2 cellular contexts compared by ENCODE assay signal in genomic region chr2:234686088-234686890, GRCh38.
A peak's percentile ranks its signal among the peaks of the same experiment; 100 is the strongest.
TF ChIP-seq lines count a peak whose summit lies in the region.

No MANE protein-coding gene starts in this region.

TF ChIP-seq in GM23338, 12 proteins besides CTCF, POLR2A, EP300 and RAD21 (continued from another document):
- TF ChIP-seq ZNF331 (CRISPR knock-in tag; IDR thresholded peaks at IDR 0.05; ENCODE audit: low read depth) (no peak), ZNF114 (CRISPR knock-in tag; IDR thresholded peaks at IDR 0.05) (no peak), JUNB (IDR thresholded peaks at IDR 0.05; ENCODE audit: unreplicated experiment) (no peak), EZH2phosphoT487 (IDR thresholded peaks at IDR 0.05; ENCODE audit: unreplicated experiment) (no peak), STAT1 (IDR thresholded peaks at IDR 0.05; ENCODE audit: unreplicated experiment) (no peak), REST (IDR thresholded peaks at IDR 0.05; ENCODE audit: unreplicated experiment) (no peak), ZNF462 (CRISPR knock-in tag; IDR thresholded peaks at IDR 0.05) (peak; percentile 95), CREB1 (CRISPR knock-in tag; IDR thresholded peaks at IDR 0.05; ENCODE audit: low read depth) (no peak), EZH2 (IDR thresholded peaks at IDR 0.05; ENCODE audit: low read depth, unreplicated experiment) (no peak)
TF ChIP-seq in GM23338: peak in this region for 2.

TF ChIP-seq in neural cell, 6 proteins besides CTCF, POLR2A, EP300 and RAD21 (continued from another document):
- no peak for TF ChIP-seq REST (IDR thresholded peaks at IDR 0.05; ENCODE audit: borderline replicate concordance)
- no peak for TF ChIP-seq MXI1 (conservative IDR thresholded peaks at IDR 0.05; ENCODE audit: poor library complexity, severe bottlenecking)
